9 cellular contexts compared by ENCODE assay signal in genomic region chr11:6402061-6402470, GRCh38. TPM values are rescaled to one million over a fixed set of nuclear protein-coding genes. Genes with fewer than 3 reads are reported as not detected.
DNase-seq lines count a peak whose midpoint lies in the region; ATAC-seq and TF ChIP-seq lines count a peak whose summit lies in the region.
"Had no signal": no experiment of that assay in that cellular context is flagged by ENCODE, and none has a peak within 500 bp of the region (broad histone marks: within the 10 kb centered on the region; RNA-seq: fewer than 3 reads in every experiment).

No MANE protein-coding gene starts in this region.

- 80 to 92% (median 84%) methylated on average over 11 to 12 of the region's 12 CpGs for WGBS in stomach, 5 donors
- WGBS in endodermal cell (ENCODE audit: insufficient coverage in 1 of 2, insufficient read length in 1 of 2), 2 experiments, result 90 to 92% methylated on average over 6 to 12 of the region's 12 CpGs

- no peak for TF ChIP-seq EP300 in stomach (IDR thresholded peaks at IDR 0.05)

- H3K4me3 ChIP-seq in stomach, result no peak overlapping the region
- no peak overlapping the region for H3K4me3 ChIP-seq in endodermal cell (ENCODE audit: low read length)
- H3K4me3 ChIP-seq: esophagus muscularis mucosa had no signal

- H3K27ac Mint-ChIP-seq in activated CD4-positive, alpha-beta memory T cell treated with anti-CD3 and anti-CD28 coated beads, Interleukin-2, amount 10 ng/mL, durations not matched to agents 7 days and 5 days, result peak overlapping the region; percentile 97
- no peak overlapping the region for H3K27ac Mint-ChIP-seq in endodermal cell
- no peak overlapping the region for H3K27ac Mint-ChIP-seq in HFFc6

- H3K27me3 Mint-ChIP-seq in activated CD4-positive, alpha-beta memory T cell treated with anti-CD3 and anti-CD28 coated beads, Interleukin-2, amount 10 ng/mL, durations not matched to agents 7 days and 5 days, result no peaks in the 10 kb centered on the region
- H3K27me3 Mint-ChIP-seq in endodermal cell (ENCODE audit: insufficient read depth) (no peaks in the 10 kb centered on the region), HFFc6 (ENCODE audit: insufficient read depth) (no peaks in the 10 kb centered on the region; the same call in 1 of the 2 replicates)

- CTCF ChIA-PET in activated CD4-positive, alpha-beta memory T cell treated with anti-CD3 and anti-CD28 coated beads, Interleukin-2, amount 10 ng/mL, durations not matched to agents 7 days and 5 days (lab: Charles Lee), result interaction anchor here (0.9 to 2.7 kb wide), 7 partner anchors 12 to 42 kb away, joined by 3 to 23 read pairs (median 9); partner anchors contain the start of genes APBB1 and SMPD1

- H3K9me3 Mint-ChIP-seq in activated CD4-positive, alpha-beta memory T cell treated with anti-CD3 and anti-CD28 coated beads, Interleukin-2, amount 10 ng/mL, durations not matched to agents 7 days and 5 days, result no peaks in the 10 kb centered on the region
- H3K9me3 Mint-ChIP-seq in endodermal cell (no peaks in the 10 kb centered on the region), HFFc6 (no peaks in the 10 kb centered on the region)

- no peak overlapping the region for H3K9ac ChIP-seq in endodermal cell (ENCODE audit: extremely low read depth, low read length, poor library complexity, severe bottlenecking)

- peaks cover 40% of the 10 kb centered on the region for H3K36me3 Mint-ChIP-seq in activated CD4-positive, alpha-beta memory T cell treated with anti-CD3 and anti-CD28 coated beads, Interleukin-2, amount 10 ng/mL, durations not matched to agents 7 days and 5 days (ENCODE audit: low read depth)
- peaks cover 15% of the 10 kb centered on the region for H3K36me3 Mint-ChIP-seq in endodermal cell (ENCODE audit: low read depth)
- peaks cover 8% of the 10 kb centered on the region; the same call in 1 of the 2 replicates for H3K36me3 Mint-ChIP-seq in HFFc6 (ENCODE audit: low read depth)

- H3K36me3 ChIP-seq in stomach (peaks cover 13 to 69% (median 36%) of the 10 kb centered on the region in 4 donors), endodermal cell (ENCODE audit: control insufficient read depth, insufficient read depth, low read length) (peaks cover 9% of the 10 kb centered on the region)

- peaks cover 60% of the 10 kb centered on the region for H3K4me1 Mint-ChIP-seq in activated CD4-positive, alpha-beta memory T cell treated with anti-CD3 and anti-CD28 coated beads, Interleukin-2, amount 10 ng/mL, durations not matched to agents 7 days and 5 days
- no peaks in the 10 kb centered on the region for H3K4me1 Mint-ChIP-seq in endodermal cell
- peaks cover 32% of the 10 kb centered on the region for H3K4me1 Mint-ChIP-seq in HFFc6 (ENCODE audit: low read depth)

- intact Hi-C loops in stomach (cut with DNase I; ENCODE audit: low total_unique reads), result no loop called here

- peak overlapping the region in 3 of 5 donors; percentile 25 to 56 (median 40) for H3K27ac ChIP-seq in stomach
- no peak overlapping the region for H3K27ac ChIP-seq in endodermal cell (ENCODE audit: low read depth, low read length)
- H3K27ac ChIP-seq: esophagus muscularis mucosa had no signal

- peaks cover 0 to 31% (median 17%) of the 10 kb centered on the region in 4 donors for H3K4me1 ChIP-seq in stomach
- no peaks in the 10 kb centered on the region for H3K4me1 ChIP-seq in endodermal cell (ENCODE audit: control insufficient read depth, insufficient read depth, low read length)

- no peak for TF ChIP-seq POLR2A in stomach (IDR thresholded peaks at IDR 0.05)

- H3K9me3 ChIP-seq in stomach (no peaks in the 10 kb centered on the region), endodermal cell (ENCODE audit: control insufficient read depth, low read length) (no peaks in the 10 kb centered on the region)
- H3K9me3 ChIP-seq: esophagus muscularis mucosa had no signal

- peak overlapping the region; percentile 67 for H3K4me3 Mint-ChIP-seq in activated CD4-positive, alpha-beta memory T cell treated with anti-CD3 and anti-CD28 coated beads, Interleukin-2, amount 10 ng/mL, durations not matched to agents 7 days and 5 days
- H3K4me3 Mint-ChIP-seq in endodermal cell, result no peak overlapping the region
- H3K4me3 Mint-ChIP-seq in HFFc6, result no peak overlapping the region

- H3K27me3 ChIP-seq in stomach (no peaks in the 10 kb centered on the region), endodermal cell (ENCODE audit: control insufficient read depth, insufficient read depth, low read length, poor library complexity, severe bottlenecking) (no peaks in the 10 kb centered on the region)
- H3K27me3 ChIP-seq: esophagus muscularis mucosa had no signal

- peak; percentile 75 for DNase-seq in activated CD8-positive, alpha-beta memory T cell treated with anti-CD3 and anti-CD28 coated beads for 24 hours
- DNase-seq in activated CD8-positive, alpha-beta memory T cell treated with anti-CD3 and anti-CD28 coated beads, Interleukin-2, amount 50 U/mL, for 4 hours, result no peak
- DNase-seq in activated CD4-positive, alpha-beta memory T cell treated with anti-CD3 and anti-CD28 coated beads, Interleukin-2, amount 10 ng/mL, durations not matched to agents 7 days and 5 days, result peak; percentile 54
- DNase-seq in stomach, result no peak
- no peak for DNase-seq in endodermal cell
- no peak for DNase-seq in HFFc6
- DNase-seq in left lobe of liver (ENCODE audit: low spot score), result no peak

- POLR2A ChIA-PET in activated CD4-positive, alpha-beta memory T cell treated with anti-CD3 and anti-CD28 coated beads, Interleukin-2, amount 10 ng/mL, durations not matched to agents 7 days and 5 days (lab: Charles Lee), result interaction anchor here (0.6 to 9.9 kb wide), 16 partner anchors 11 to 217 kb away, joined by 3 to 143 read pairs (median 4); partner anchors contain the start of genes APBB1, ARFIP2, HPX and SMPD1

- no peak for TF ChIP-seq CTCF in stomach (IDR thresholded peaks at IDR 0.05)
- no peak for TF ChIP-seq CTCF in endodermal cell (conservative IDR thresholded peaks at IDR 0.05)
- no peak for TF ChIP-seq CTCF in HFFc6 (IDR thresholded peaks at IDR 0.05)

- ATAC-seq in HG02885 (IDR thresholded peaks at IDR 0.05; ENCODE audit: poor library complexity, unreplicated experiment) (peak; percentile 45), left lobe of liver (no peak)

RNA-seq across cellular contexts. Expression of gene SMPD1, which starts 11.8 kb away (rescaled TPM):
- 10 to 100 TPM; 55.1 to 58.5 TPM for total RNA-seq in activated CD4-positive, alpha-beta memory T cell treated with anti-CD3 and anti-CD28 coated beads, Interleukin-2, amount 10 ng/mL, durations not matched to agents 7 days and 5 days
- total RNA-seq in stomach (10 to 100 TPM in 3 of 5 donors, 1 to 10 TPM in 2; 7.6 to 66.9 (median 31.4) TPM), endodermal cell (10 to 100 TPM in 1 of 2 donors, 1 to 10 TPM in 1; 9.4 to 28.7 TPM), left lobe of liver (62.0 TPM)
- polyA plus RNA-seq in stomach, result 10 to 100 TPM; 16.0 to 20.2 (median 16.9) TPM
- polyA plus RNA-seq in endodermal cell (2013, experiment 1 of 2), result 18.4 TPM
- 18.3 TPM for polyA plus RNA-seq in endodermal cell (2013, experiment 2 of 2)
- 100 to 1,000 TPM; 117 to 145 (median 123) TPM for total RNA-seq in HFFc6 (2021; fragmentation: NEBNext Ultra II Directional; extraction: Animal tissue kit (Norgen Biotek cat#: 25700))

RNA-seq across cellular contexts. Expression of gene APBB1, which starts 16.8 kb away (rescaled TPM):
- total RNA-seq in activated CD4-positive, alpha-beta memory T cell treated with anti-CD3 and anti-CD28 coated beads, Interleukin-2, amount 10 ng/mL, durations not matched to agents 7 days and 5 days, result 10 to 100 TPM; 56.0 to 57.6 TPM
- total RNA-seq in stomach (10 to 100 TPM; 19.4 to 60.1 (median 26.6) TPM), endodermal cell (10 to 100 TPM; 51.5 to 51.6 TPM), left lobe of liver (3.6 TPM)
- polyA plus RNA-seq in stomach, result 10 to 100 TPM; 18.8 to 22.8 (median 19.5) TPM
- 58.5 TPM for polyA plus RNA-seq in endodermal cell (2013, experiment 1 of 2)
- polyA plus RNA-seq in endodermal cell (2013, experiment 2 of 2), result 58.3 TPM
- 10 to 100 TPM; 32.3 to 38.7 (median 35.4) TPM for total RNA-seq in HFFc6 (2021; fragmentation: NEBNext Ultra II Directional; extraction: Animal tissue kit (Norgen Biotek cat#: 25700))

RNA-seq across cellular contexts. Expression of gene HPX, which starts 38.7 kb away (rescaled TPM):
- total RNA-seq in activated CD4-positive, alpha-beta memory T cell treated with anti-CD3 and anti-CD28 coated beads, Interleukin-2, amount 10 ng/mL, durations not matched to agents 7 days and 5 days, result under 1 TPM in 1 of 2 experiments, not detected in 1; 0.18 TPM
- total RNA-seq in stomach (10 to 100 TPM in 1 of 5 donors, not detected in 4; 27.2 TPM), endodermal cell (1 to 10 TPM; 3.9 to 6.0 TPM), left lobe of liver (5,455 TPM)
- polyA plus RNA-seq in stomach, result 1 to 10 TPM in 2 of 3 donors, under 1 TPM in 1; 0.31 to 2.0 (median 1.5) TPM
- polyA plus RNA-seq in endodermal cell (2013, experiment 1 of 2), result 2.6 TPM
- polyA plus RNA-seq in endodermal cell (2013, experiment 2 of 2), result 2.3 TPM
- under 1 TPM; 0.29 to 0.76 (median 0.55) TPM for total RNA-seq in HFFc6 (2021; fragmentation: NEBNext Ultra II Directional; extraction: Animal tissue kit (Norgen Biotek cat#: 25700))

Comparison
In these comparisons a context has a peak if more than half of its experiments do, and no peak if none do; other contexts are left out.
1. DNase-seq: peak in activated CD8-positive, alpha-beta memory T cell treated with anti-CD3 and anti-CD28 coated beads for 24 hours (single experiment) and activated CD4-positive, alpha-beta memory T cell treated with anti-CD3 and anti-CD28 coated beads, Interleukin-2, amount 10 ng/mL, durations not matched to agents 7 days and 5 days (single experiment); none in activated CD8-positive, alpha-beta memory T cell treated with anti-CD3 and anti-CD28 coated beads, Interleukin-2, amount 50 U/mL, for 4 hours (single experiment), stomach (single experiment), endodermal cell (single experiment), HFFc6 (single experiment) and left lobe of liver (single experiment).
2. RNA of gene HPX, which starts 38.7 kb away (total RNA-seq): 5,455 TPM in left lobe of liver (single experiment); 3.9 to 6.0 TPM in endodermal cell, 0.29 to 0.76 TPM in HFFc6, 0.18 TPM in activated CD4-positive, alpha-beta memory T cell treated with anti-CD3 and anti-CD28 coated beads, Interleukin-2, amount 10 ng/mL, durations not matched to agents 7 days and 5 days and 27.2 TPM in stomach; every median in the first group is over 100 times any median in the second.